1 cellular context compared by ENCODE assay signal in genomic region chr13:111265006-111265700, GRCh38.
TF ChIP-seq lines count a peak whose summit lies in the region.

No MANE protein-coding gene starts in this region.

TF ChIP-seq in GM23338, 12 proteins besides CTCF, POLR2A, EP300 and RAD21:
- TF ChIP-seq ZNF462 (CRISPR knock-in tag; IDR thresholded peaks at IDR 0.05) (no peak), EZH2 (IDR thresholded peaks at IDR 0.05; ENCODE audit: low read depth, unreplicated experiment) (no peak), JUNB (IDR thresholded peaks at IDR 0.05; ENCODE audit: unreplicated experiment) (no peak), NANOG (IDR thresholded peaks at IDR 0.05; ENCODE audit: borderline replicate concordance) (no peak), STAT1 (IDR thresholded peaks at IDR 0.05; ENCODE audit: unreplicated experiment) (no peak), ZNF331 (CRISPR knock-in tag; IDR thresholded peaks at IDR 0.05; ENCODE audit: low read depth) (no peak), POLR2AphosphoS5 (IDR thresholded peaks at IDR 0.05; ENCODE audit: low read depth) (no peak), CREB1 (CRISPR knock-in tag; IDR thresholded peaks at IDR 0.05; ENCODE audit: low read depth) (no peak), EZH2phosphoT487 (IDR thresholded peaks at IDR 0.05; ENCODE audit: unreplicated experiment) (no peak), ZNF114 (CRISPR knock-in tag; IDR thresholded peaks at IDR 0.05) (no peak)
- TF ChIP-seq, protein P1, sequence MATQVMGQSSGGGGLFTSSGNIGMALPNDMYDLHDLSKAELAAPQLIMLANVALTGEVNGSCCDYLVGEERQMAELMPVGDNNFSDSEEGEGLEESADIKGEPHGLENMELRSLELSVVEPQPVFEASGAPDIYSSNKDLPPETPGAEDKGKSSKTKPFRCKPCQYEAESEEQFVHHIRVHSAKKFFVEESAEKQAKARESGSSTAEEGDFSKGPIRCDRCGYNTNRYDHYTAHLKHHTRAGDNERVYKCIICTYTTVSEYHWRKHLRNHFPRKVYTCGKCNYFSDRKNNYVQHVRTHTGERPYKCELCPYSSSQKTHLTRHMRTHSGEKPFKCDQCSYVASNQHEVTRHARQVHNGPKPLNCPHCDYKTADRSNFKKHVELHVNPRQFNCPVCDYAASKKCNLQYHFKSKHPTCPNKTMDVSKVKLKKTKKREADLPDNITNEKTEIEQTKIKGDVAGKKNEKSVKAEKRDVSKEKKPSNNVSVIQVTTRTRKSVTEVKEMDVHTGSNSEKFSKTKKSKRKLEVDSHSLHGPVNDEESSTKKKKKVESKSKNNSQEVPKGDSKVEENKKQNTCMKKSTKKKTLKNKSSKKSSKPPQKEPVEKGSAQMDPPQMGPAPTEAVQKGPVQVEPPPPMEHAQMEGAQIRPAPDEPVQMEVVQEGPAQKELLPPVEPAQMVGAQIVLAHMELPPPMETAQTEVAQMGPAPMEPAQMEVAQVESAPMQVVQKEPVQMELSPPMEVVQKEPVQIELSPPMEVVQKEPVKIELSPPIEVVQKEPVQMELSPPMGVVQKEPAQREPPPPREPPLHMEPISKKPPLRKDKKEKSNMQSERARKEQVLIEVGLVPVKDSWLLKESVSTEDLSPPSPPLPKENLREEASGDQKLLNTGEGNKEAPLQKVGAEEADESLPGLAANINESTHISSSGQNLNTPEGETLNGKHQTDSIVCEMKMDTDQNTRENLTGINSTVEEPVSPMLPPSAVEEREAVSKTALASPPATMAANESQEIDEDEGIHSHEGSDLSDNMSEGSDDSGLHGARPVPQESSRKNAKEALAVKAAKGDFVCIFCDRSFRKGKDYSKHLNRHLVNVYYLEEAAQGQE (IDR thresholded peaks at IDR 0.05; ENCODE audit: unreplicated experiment): no peak
- TF ChIP-seq, protein P2, sequence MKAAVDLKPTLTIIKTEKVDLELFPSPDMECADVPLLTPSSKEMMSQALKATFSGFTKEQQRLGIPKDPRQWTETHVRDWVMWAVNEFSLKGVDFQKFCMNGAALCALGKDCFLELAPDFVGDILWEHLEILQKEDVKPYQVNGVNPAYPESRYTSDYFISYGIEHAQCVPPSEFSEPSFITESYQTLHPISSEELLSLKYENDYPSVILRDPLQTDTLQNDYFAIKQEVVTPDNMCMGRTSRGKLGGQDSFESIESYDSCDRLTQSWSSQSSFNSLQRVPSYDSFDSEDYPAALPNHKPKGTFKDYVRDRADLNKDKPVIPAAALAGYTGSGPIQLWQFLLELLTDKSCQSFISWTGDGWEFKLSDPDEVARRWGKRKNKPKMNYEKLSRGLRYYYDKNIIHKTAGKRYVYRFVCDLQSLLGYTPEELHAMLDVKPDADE (IDR thresholded peaks at IDR 0.05): no peak
